In genomic region chr15:65196637-65197336, GRCh38 we compare ENCODE assay signal across 1 cellular context.
TF ChIP-seq lines count a peak whose summit lies in the region.

No MANE protein-coding gene starts in this region.

TF ChIP-seq in H1, 55 proteins besides CTCF, POLR2A, EP300 and RAD21:
- TF ChIP-seq KDM1A (IDR thresholded peaks at IDR 0.05; ENCODE audit: borderline replicate concordance, low read length) (no peak), CEBPB (IDR thresholded peaks at IDR 0.05; ENCODE audit: low read depth, low read length) (0 out of 2 replicates have a peak, but pooled peaks have one; percentile 29)
